ENCODE assay signal across 22 cellular contexts in genomic region chr2:228986961-228987360, GRCh38.
A peak's percentile ranks its signal among the peaks of the same experiment; 100 is the strongest.
DNase-seq lines count a peak whose midpoint lies in the region; ATAC-seq and TF ChIP-seq lines count a peak whose summit lies in the region.
"Had no signal": no experiment of that assay in that cellular context is flagged by ENCODE, and none has a peak within 500 bp of the region (broad histone marks: within the 10 kb centered on the region; RNA-seq: fewer than 3 reads in every experiment).

No MANE protein-coding gene starts in this region.

- H3K4me3 Mint-ChIP-seq in chondrocyte (ENCODE audit: unreplicated experiment): no peak overlapping the region
- no peak overlapping the region for H3K4me3 Mint-ChIP-seq in activated CD8-positive, alpha-beta T cell treated with anti-CD3 and anti-CD28 coated beads, Interleukin-2, amount 10 ng/mL, durations not matched to agents 7 days and 5 days
- H3K4me3 Mint-ChIP-seq: CD4-positive, alpha-beta T cell had no signal

- H3K27ac ChIP-seq in Peyer's patch: no peak overlapping the region
- H3K27ac ChIP-seq: A549, BLaER1, SJCRH30 had no signal

- no peaks in the 10 kb centered on the region for H3K9me3 ChIP-seq in Peyer's patch
- H3K9me3 ChIP-seq: SJCRH30 had no signal

- no peak for ATAC-seq in activated CD8-positive, alpha-beta T cell treated with anti-CD3 and anti-CD28 coated beads, Interleukin-2, amount 10 ng/mL, durations not matched to agents 7 days and 5 days
- ATAC-seq: A549, GM12878 had no signal

- no peaks in the 10 kb centered on the region for H3K4me1 ChIP-seq in Peyer's patch
- H3K4me1 ChIP-seq: A549, BLaER1, SJCRH30 had no signal

- TF ChIP-seq POLR2A in Peyer's patch (IDR thresholded peaks at IDR 0.05): no peak

- DNase-seq in AG10803 (ENCODE audit: low read depth) (peak; percentile 6), ELR (ENCODE audit: low read depth) (peak; percentile 33), LHCN-M2 (ENCODE audit: low read depth) (peak; percentile 16), fibroblast of villous mesenchyme (ENCODE audit: low read depth) (peak; percentile 69), chondrocyte (ENCODE audit: low spot score) (no peak), Peyer's patch (no peak)
- DNase-seq in activated CD8-positive, alpha-beta T cell treated with anti-CD3 and anti-CD28 coated beads, Interleukin-2, amount 10 ng/mL, durations not matched to agents 7 days and 5 days: no peak
- DNase-seq in stimulated activated CD4-positive, alpha-beta T cell treated with anti-CD3 and anti-CD28 coated beads, Interleukin-2, amount 100 ng/mL, for 48 hours: no peak
- DNase-seq: CD4-positive, alpha-beta T cell; COR-L47; DMS 273 treated with DMSO at 0.1 percent for 48 hours; GF-D8; NCI-H1092 treated with DMSO at 0.1 percent for 48 hours; NCI-H146; NCI-H2029 treated with DMSO at 0.1 percent for 48 hours; NCI-H2171 treated with DMSO at 0.1 percent for 48 hours; NCI-H524 treated with DMSO at 0.1 percent for 48 hours; NCI-H82; SJCRH30 had no signal

- H3K4me1 Mint-ChIP-seq in chondrocyte (ENCODE audit: low read depth): no peaks in the 10 kb centered on the region
- H3K4me1 Mint-ChIP-seq in activated CD8-positive, alpha-beta T cell treated with anti-CD3 and anti-CD28 coated beads, Interleukin-2, amount 10 ng/mL, durations not matched to agents 7 days and 5 days (ENCODE audit: low read depth): no peaks in the 10 kb centered on the region

- POLR2A ChIA-PET in activated CD8-positive, alpha-beta T cell treated with anti-CD3 and anti-CD28 coated beads, Interleukin-2, amount 10 ng/mL, durations not matched to agents 7 days and 5 days (lab: Charles Lee): interaction anchor here (0.6 kb wide), 1 partner anchor 28 kb away, joined by 4 read pairs; no protein-coding TSS in a partner anchor

- H3K36me3 ChIP-seq in Peyer's patch: no peaks in the 10 kb centered on the region
- H3K36me3 ChIP-seq: BLaER1, SJCRH30 had no signal

- H3K27me3 ChIP-seq in Peyer's patch: no peaks in the 10 kb centered on the region
- H3K27me3 ChIP-seq: BLaER1, SJCRH30 had no signal

- CTCF ChIA-PET in activated CD8-positive, alpha-beta T cell treated with anti-CD3 and anti-CD28 coated beads, Interleukin-2, amount 10 ng/mL, durations not matched to agents 7 days and 5 days (lab: Charles Lee): no interaction called here

- no peaks in the 10 kb centered on the region for H3K36me3 Mint-ChIP-seq in chondrocyte (ENCODE audit: low read depth)
- H3K36me3 Mint-ChIP-seq in activated CD8-positive, alpha-beta T cell treated with anti-CD3 and anti-CD28 coated beads, Interleukin-2, amount 10 ng/mL, durations not matched to agents 7 days and 5 days (ENCODE audit: low read depth): no peaks in the 10 kb centered on the region

- no peak overlapping the region for H3K27ac Mint-ChIP-seq in chondrocyte (ENCODE audit: unreplicated experiment)
- no peak overlapping the region for H3K27ac Mint-ChIP-seq in activated CD8-positive, alpha-beta T cell treated with anti-CD3 and anti-CD28 coated beads, Interleukin-2, amount 10 ng/mL, durations not matched to agents 7 days and 5 days
- H3K27ac Mint-ChIP-seq: CD4-positive, alpha-beta T cell had no signal

- H3K27me3 Mint-ChIP-seq in chondrocyte (ENCODE audit: low read depth): no peaks in the 10 kb centered on the region
- H3K27me3 Mint-ChIP-seq in activated CD8-positive, alpha-beta T cell treated with anti-CD3 and anti-CD28 coated beads, Interleukin-2, amount 10 ng/mL, durations not matched to agents 7 days and 5 days (ENCODE audit: low read depth): no peaks in the 10 kb centered on the region
- H3K27me3 Mint-ChIP-seq: CD4-positive, alpha-beta T cell had no signal

- peaks cover 48% of the 10 kb centered on the region for H3K9me3 Mint-ChIP-seq in chondrocyte (ENCODE audit: low read depth)
- peaks cover under 1% of the 10 kb centered on the region for H3K9me3 Mint-ChIP-seq in activated CD8-positive, alpha-beta T cell treated with anti-CD3 and anti-CD28 coated beads, Interleukin-2, amount 10 ng/mL, durations not matched to agents 7 days and 5 days (ENCODE audit: insufficient read depth)

- TF ChIP-seq CTCF in AG10803 (conservative IDR thresholded peaks at IDR 0.05; ENCODE audit: low read length): no peak
- no peak for TF ChIP-seq CTCF in fibroblast of villous mesenchyme (IDR thresholded peaks at IDR 0.05; ENCODE audit: insufficient read depth, low read depth, low read length)
- no peak for TF ChIP-seq CTCF in chondrocyte (IDR thresholded peaks at IDR 0.05)
- TF ChIP-seq CTCF in Peyer's patch (IDR thresholded peaks at IDR 0.05): no peak

- H3K4me3 ChIP-seq in AG10803 (ENCODE audit: low read length) (no peak overlapping the region), fibroblast of villous mesenchyme (ENCODE audit: low read depth, low read length) (no peak overlapping the region), Peyer's patch (no peak overlapping the region)
- H3K4me3 ChIP-seq: A549, BLaER1, GM12878, SJCRH30 had no signal

Comparison
In these comparisons a context has a peak if more than half of its experiments do, and no peak if none do; other contexts are left out.
1. DNase-seq: peak in AG10803 (single experiment), ELR (single experiment), LHCN-M2 (single experiment) and fibroblast of villous mesenchyme (single experiment); none in chondrocyte (single experiment), Peyer's patch (0 of 3), activated CD8-positive, alpha-beta T cell treated with anti-CD3 and anti-CD28 coated beads, Interleukin-2, amount 10 ng/mL, durations not matched to agents 7 days and 5 days (single experiment) and stimulated activated CD4-positive, alpha-beta T cell treated with anti-CD3 and anti-CD28 coated beads, Interleukin-2, amount 100 ng/mL, for 48 hours (0 of 2).